ENCODE assay signal across 8 cellular contexts in the genomic region with DNA sequence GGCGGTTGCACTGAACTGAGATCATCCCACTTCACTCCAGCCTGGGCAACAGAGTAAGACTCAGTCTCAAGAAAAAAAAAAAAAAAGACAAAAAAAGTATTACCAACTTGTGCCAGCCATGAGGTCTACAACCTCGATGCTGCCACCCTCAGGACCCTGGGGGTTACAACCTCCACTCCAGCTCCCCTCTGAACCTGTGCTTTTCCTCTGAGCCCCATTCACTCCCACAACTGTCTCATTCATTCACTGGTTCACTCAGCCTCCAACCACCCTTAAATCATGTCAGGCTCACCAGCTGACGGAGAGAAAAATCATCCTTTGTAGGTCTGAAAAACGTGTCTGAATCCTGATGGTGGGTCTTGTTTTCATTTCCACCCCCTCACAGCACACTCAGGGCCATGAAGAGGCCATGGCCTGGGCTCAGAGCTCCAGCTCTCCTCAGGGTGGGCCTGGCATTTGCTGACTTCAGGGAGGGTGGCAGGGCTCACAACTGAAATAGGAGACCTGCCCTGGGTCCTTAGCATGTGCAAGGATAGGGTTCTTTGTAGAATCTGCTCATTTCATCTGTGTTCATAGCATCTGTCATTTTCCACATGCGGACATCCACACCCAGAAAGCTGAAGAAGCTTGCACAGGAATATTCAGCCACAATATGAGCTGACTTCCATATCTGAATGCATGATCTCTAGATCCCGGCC. TPM values are rescaled to one million over a fixed set of nuclear protein-coding genes. Genes with fewer than 3 reads are reported as not detected.
DNase-seq lines count a peak whose midpoint lies in the region; TF ChIP-seq lines count a peak whose summit lies in the region.

No MANE protein-coding gene starts in this region.

- H3K36me3 Mint-ChIP-seq in Calu3 (ENCODE audit: insufficient read depth, unreplicated experiment) (peaks cover 23% of the 10 kb centered on the region), IgD-negative memory B cell (peaks cover 2% of the 10 kb centered on the region)
- H3K36me3 Mint-ChIP-seq in activated CD4-positive, alpha-beta T cell treated with anti-CD3 and anti-CD28 coated beads, Interleukin-2, amount 10 ng/mL, durations not matched to agents 7 days and 5 days (ENCODE audit: low read depth), result peaks cover 7% of the 10 kb centered on the region

- H4K20me1 ChIP-seq in smooth muscle cell (ENCODE audit: low read depth), result no peaks in the 10 kb centered on the region

- H3K27ac ChIP-seq in smooth muscle cell (ENCODE audit: low read depth), result no peak overlapping the region

- peak; percentile 31 for TF ChIP-seq CTCF in Calu3 (IDR thresholded peaks at IDR 0.05; ENCODE audit: unreplicated experiment)
- TF ChIP-seq CTCF in kidney epithelial cell (IDR thresholded peaks at IDR 0.05; ENCODE audit: insufficient read depth, low read length, poor library complexity, severe bottlenecking), result peak; percentile 24
- TF ChIP-seq CTCF in smooth muscle cell (IDR thresholded peaks at IDR 0.05; ENCODE audit: borderline replicate concordance, insufficient read depth, poor library complexity, severe bottlenecking), result no peak

- H3K27ac Mint-ChIP-seq in Calu3 (ENCODE audit: unreplicated experiment) (no peak overlapping the region), IgD-negative memory B cell (peak overlapping the region in 2 of 3 donors; percentile 46 to 59)
- no peak overlapping the region for H3K27ac Mint-ChIP-seq in activated CD4-positive, alpha-beta T cell treated with anti-CD3 and anti-CD28 coated beads, Interleukin-2, amount 10 ng/mL, durations not matched to agents 7 days and 5 days

- no peaks in the 10 kb centered on the region for H3K9me3 ChIP-seq in smooth muscle cell (replicated peaks; ENCODE audit: low read depth)

- H3K4me1 Mint-ChIP-seq in Calu3 (ENCODE audit: low read depth, unreplicated experiment), result no peaks in the 10 kb centered on the region
- peaks cover 11 to 13% (median 12%) of the 10 kb centered on the region in 3 donors for H3K4me1 Mint-ChIP-seq in IgD-negative memory B cell
- peaks cover 31% of the 10 kb centered on the region for H3K4me1 Mint-ChIP-seq in activated CD4-positive, alpha-beta T cell treated with anti-CD3 and anti-CD28 coated beads, Interleukin-2, amount 10 ng/mL, durations not matched to agents 7 days and 5 days

- DNase-seq in Calu3 (peak; percentile 47), kidney epithelial cell (ENCODE audit: low read depth) (no peak), NCI-H774 (lab: John Stamatoyannopoulos, UW) (no peak), smooth muscle cell (lab: John Stamatoyannopoulos, UW; ENCODE audit: unreplicated experiment) (no peak), retina (no peak), GM19238 (ENCODE audit: insufficient read length, low spot score) (no peak)
- peak; percentile 41 for DNase-seq in activated CD4-positive, alpha-beta T cell treated with anti-CD3 and anti-CD28 coated beads, Interleukin-2, amount 10 ng/mL, durations not matched to agents 7 days and 5 days

- H3K9me3 Mint-ChIP-seq in Calu3 (ENCODE audit: low read depth, unreplicated experiment), result no peaks in the 10 kb centered on the region
- H3K9me3 Mint-ChIP-seq in IgD-negative memory B cell, result no peaks in the 10 kb centered on the region
- H3K9me3 Mint-ChIP-seq in activated CD4-positive, alpha-beta T cell treated with anti-CD3 and anti-CD28 coated beads, Interleukin-2, amount 10 ng/mL, durations not matched to agents 7 days and 5 days, result no peaks in the 10 kb centered on the region

- no peak overlapping the region for H2AFZ ChIP-seq in smooth muscle cell (ENCODE audit: low read depth)

- H3K4me1 ChIP-seq in smooth muscle cell (ENCODE audit: low read depth), result peaks cover 7% of the 10 kb centered on the region

- CTCF ChIA-PET in Calu3 (lab: Charles Lee), result interaction anchor here (0.6 kb wide), 1 partner anchor 530 kb away, joined by 3 read pairs; no protein-coding TSS in a partner anchor
- CTCF ChIA-PET in activated CD4-positive, alpha-beta T cell treated with anti-CD3 and anti-CD28 coated beads, Interleukin-2, amount 10 ng/mL, durations not matched to agents 7 days and 5 days (lab: Charles Lee), result interaction anchor here (0.6 to 0.7 kb wide), 3 partner anchors 106 to 1393 kb away, joined by 3 to 6 read pairs (median 3); no protein-coding TSS in a partner anchor

- H3K9ac ChIP-seq in smooth muscle cell (ENCODE audit: low read depth), result no peak overlapping the region

- H3K4me3 Mint-ChIP-seq in Calu3 (ENCODE audit: low read depth, unreplicated experiment) (no peak overlapping the region), IgD-negative memory B cell (peak overlapping the region in 2 of 4 donors; percentile 31 to 48)
- no peak overlapping the region for H3K4me3 Mint-ChIP-seq in activated CD4-positive, alpha-beta T cell treated with anti-CD3 and anti-CD28 coated beads, Interleukin-2, amount 10 ng/mL, durations not matched to agents 7 days and 5 days

- intact Hi-C loops in Calu3 (cut with micrococcal nuclease; ENCODE audit: unreplicated experiment), result no loop called here

- H3F3A ChIP-seq in smooth muscle cell (ENCODE audit: low read depth), result no peaks in the 10 kb centered on the region

- no peak overlapping the region for H3K4me2 ChIP-seq in smooth muscle cell

- H3K27me3 ChIP-seq in kidney epithelial cell (ENCODE audit: control insufficient read depth, insufficient read depth, low read length) (peaks cover 38% of the 10 kb centered on the region), smooth muscle cell (ENCODE audit: low read depth) (peaks cover 73% of the 10 kb centered on the region)

- H3K27me3 Mint-ChIP-seq in Calu3 (ENCODE audit: unreplicated experiment) (no peaks in the 10 kb centered on the region), IgD-negative memory B cell (peaks cover 63% of the 10 kb centered on the region)
- H3K27me3 Mint-ChIP-seq in activated CD4-positive, alpha-beta T cell treated with anti-CD3 and anti-CD28 coated beads, Interleukin-2, amount 10 ng/mL, durations not matched to agents 7 days and 5 days, result peaks cover 72% of the 10 kb centered on the region

- no TSS peak for BruUV-seq in Calu3 (replicated peaks; lab: Mats Ljungman, UMichigan)

- H3K4me3 ChIP-seq in kidney epithelial cell (ENCODE audit: low read depth, low read length) (no peak overlapping the region), smooth muscle cell (no peak overlapping the region)

- no peaks in the 10 kb centered on the region for H3K79me2 ChIP-seq in smooth muscle cell (ENCODE audit: low read depth)

- WGBS in smooth muscle cell (ENCODE audit: low lambda C conversion rate), result 64% methylated on average over 6 of the region's 6 CpGs

- POLR2A ChIA-PET in activated CD4-positive, alpha-beta T cell treated with anti-CD3 and anti-CD28 coated beads, Interleukin-2, amount 10 ng/mL, durations not matched to agents 7 days and 5 days (lab: Charles Lee), result no interaction called here

- H3K36me3 ChIP-seq in kidney epithelial cell (ENCODE audit: control insufficient read depth, insufficient read depth, low read length) (no peaks in the 10 kb centered on the region), smooth muscle cell (ENCODE audit: low read depth) (no peaks in the 10 kb centered on the region)

RNA-seq across cellular contexts. Expression of a gene that starts 1.9 kb away (rescaled TPM):
- total RNA-seq in Calu3 (2022), result 2.2 and 2.5 TPM in 2 replicates
- not detected for polyA plus RNA-seq in IgD-negative memory B cell
- under 1 TPM; 0.55 to 0.67 TPM for total RNA-seq in activated CD4-positive, alpha-beta T cell treated with anti-CD3 and anti-CD28 coated beads, Interleukin-2, amount 10 ng/mL, durations not matched to agents 7 days and 5 days
- 6.0 and 7.5 TPM in 2 replicates for total RNA-seq in kidney epithelial cell
- 0.72 and 1.5 TPM in 2 replicates for total RNA-seq in smooth muscle cell
- 1.5 and 1.7 TPM in 2 replicates for polyA plus RNA-seq in smooth muscle cell

RNA-seq across cellular contexts. Expression of a gene that starts 20.1 kb away (rescaled TPM):
- total RNA-seq in Calu3 (2022) (7.1 and 7.6 TPM in 2 replicates), kidney epithelial cell (3.5 and 6.1 TPM in 2 replicates), smooth muscle cell (8.8 and 9.8 TPM in 2 replicates)
- polyA plus RNA-seq in IgD-negative memory B cell (0.33 TPM), smooth muscle cell (9.4 and 11.7 TPM in 2 replicates)
- total RNA-seq in activated CD4-positive, alpha-beta T cell treated with anti-CD3 and anti-CD28 coated beads, Interleukin-2, amount 10 ng/mL, durations not matched to agents 7 days and 5 days, result under 1 TPM; 0.40 to 0.50 TPM

RNA-seq across cellular contexts. Expression of a gene that starts 39.0 kb away (rescaled TPM):
- total RNA-seq in Calu3 (2022) (0.54 TPM in 1 of 2 replicates, not detected in the other), kidney epithelial cell (not detected in 2 replicates), smooth muscle cell (0.31 and 2.4 TPM in 2 replicates)
- polyA plus RNA-seq in IgD-negative memory B cell (not detected), smooth muscle cell (0.84 and 1.7 TPM in 2 replicates)
- total RNA-seq in activated CD4-positive, alpha-beta T cell treated with anti-CD3 and anti-CD28 coated beads, Interleukin-2, amount 10 ng/mL, durations not matched to agents 7 days and 5 days, result not detected

Comparison
In these comparisons a context has a peak if more than half of its experiments do, and no peak if none do; other contexts are left out.
1. DNase-seq: peak in Calu3 (single experiment) and activated CD4-positive, alpha-beta T cell treated with anti-CD3 and anti-CD28 coated beads, Interleukin-2, amount 10 ng/mL, durations not matched to agents 7 days and 5 days (single experiment); none in kidney epithelial cell (single experiment), NCI-H774 (single experiment), smooth muscle cell (single experiment), retina (single experiment) and GM19238 (single experiment).
2. H3K27ac Mint-ChIP-seq: peak in IgD-negative memory B cell (2 of 3); none in Calu3 (single experiment) and activated CD4-positive, alpha-beta T cell treated with anti-CD3 and anti-CD28 coated beads, Interleukin-2, amount 10 ng/mL, durations not matched to agents 7 days and 5 days (single experiment).